Comparison of ENCODE assay signal across 8 cellular contexts in the genomic region with DNA sequence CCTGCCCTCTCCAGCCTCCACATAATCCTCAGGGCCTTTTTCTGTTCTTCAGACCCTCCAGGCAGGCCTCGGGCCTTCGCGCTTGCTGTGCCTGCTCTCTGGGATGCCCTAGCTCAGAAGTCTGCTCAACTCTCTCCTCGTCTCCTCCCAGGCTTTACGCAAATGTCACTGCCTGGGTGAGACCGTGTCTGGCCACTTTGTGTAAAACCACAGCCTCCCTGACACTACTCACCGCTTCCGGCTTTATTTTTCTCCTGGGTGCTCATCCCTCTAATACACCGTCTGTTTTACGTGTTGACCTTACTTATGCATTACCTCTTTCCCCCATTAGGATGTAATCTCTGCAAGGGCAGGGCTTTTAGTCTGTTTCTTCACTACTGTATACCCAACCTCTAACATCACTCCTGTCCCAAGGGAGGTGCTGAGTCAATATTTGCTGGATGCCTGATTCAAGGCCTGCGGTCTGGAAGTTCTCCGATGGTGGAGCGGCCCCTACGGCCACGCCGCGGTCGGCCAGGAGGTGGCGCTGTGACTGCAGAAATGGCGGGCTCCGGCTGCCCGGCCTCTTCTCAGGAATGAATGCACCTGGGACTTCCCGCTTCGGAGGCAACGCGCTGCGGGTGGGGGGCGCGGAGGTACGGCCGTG. TPM values are rescaled to one million over a fixed set of nuclear protein-coding genes. Genes with fewer than 3 reads are reported as not detected.
DNase-seq lines count a peak whose midpoint lies in the region; ATAC-seq and TF ChIP-seq lines count a peak whose summit lies in the region.

No MANE protein-coding gene starts in this region.

- H3K4me3 ChIP-seq in HUES48 (ENCODE audit: low read depth, low read length) (peak overlapping the region; percentile 43; the same call in 1 of the 2 replicates), mucosa of descending colon (no peak overlapping the region)

- no peaks in the 10 kb centered on the region for H3K9me3 ChIP-seq in HUES48 (ENCODE audit: control insufficient read depth, insufficient read depth, low read length)
- no peaks in the 10 kb centered on the region for H3K9me3 ChIP-seq in mucosa of descending colon

- TF ChIP-seq CTCF in GM12873 (IDR thresholded peaks at IDR 0.05; ENCODE audit: insufficient read depth, low read depth, low read length, missing control alignments) (peak; percentile 92), mucosa of descending colon (IDR thresholded peaks at IDR 0.05) (peak; percentile 85)

- H3K9ac ChIP-seq in HUES48 (ENCODE audit: low read depth, low read length), result no peak overlapping the region

- peaks cover 5% of the 10 kb centered on the region for H3K27me3 ChIP-seq in HUES48 (ENCODE audit: control insufficient read depth, insufficient read depth, low read length)

- H3K4me1 ChIP-seq in HUES48 (ENCODE audit: control insufficient read depth, insufficient read depth, low read length), result no peaks in the 10 kb centered on the region
- no peaks in the 10 kb centered on the region for H3K4me1 ChIP-seq in mucosa of descending colon (ENCODE audit: low read depth)

- peak; percentile 94 for ATAC-seq in mucosa of descending colon
- ATAC-seq in HG03039 (IDR thresholded peaks at IDR 0.05; ENCODE audit: unreplicated experiment), result no peak

- no peaks in the 10 kb centered on the region for H3K36me3 ChIP-seq in HUES48 (ENCODE audit: control insufficient read depth, insufficient read depth, low read length)
- H3K36me3 ChIP-seq in mucosa of descending colon (ENCODE audit: low read depth), result no peaks in the 10 kb centered on the region

- intact Hi-C loops in mucosa of descending colon (cut with DNase I, micrococcal nuclease), result loop anchor here (5.0 to 10.0 kb wide), 2 partner anchors 624 to 626 kb away; no protein-coding TSS in a partner anchor

- H3K27ac ChIP-seq in HUES48 (ENCODE audit: low read depth, low read length) (no peak overlapping the region), epithelial cell of prostate (no peak overlapping the region)

- DNase-seq in NOMO-1 treated with dmso at 0.1 percent for 144 hours (lab: John Stamatoyannopoulos, UW; ENCODE audit: unreplicated experiment) (peak; percentile 14), activated T-cell treated with anti-CD3 and anti-CD28 coated beads for 1 hour (ENCODE audit: low read depth) (peak; percentile 54), epithelial cell of prostate (ENCODE audit: low read depth, low spot score) (peak; percentile 84), mucosa of descending colon (peak; percentile 73 to 88 (median 88))
- peak; percentile 93 for DNase-seq in stimulated activated CD8-positive, alpha-beta memory T cell treated with anti-CD3 and anti-CD28 coated beads, Interleukin-4, amount 100 ng/mL, for 48 hours

RNA-seq across cellular contexts. Expression of a gene that starts 58.2 kb away (rescaled TPM):
- 10 to 100 TPM in 2 of 3 donors, 1 to 10 TPM in 1; 2.8 to 32.5 (median 28.3) TPM for total RNA-seq in mucosa of descending colon

Comparison
In these comparisons a context has a peak if more than half of its experiments do, and no peak if none do; other contexts are left out.
1. DNase-seq: peak in every context shown above with its lines; median percentile 93 in stimulated activated CD8-positive, alpha-beta memory T cell treated with anti-CD3 and anti-CD28 coated beads, Interleukin-4, amount 100 ng/mL, for 48 hours; 88 in mucosa of descending colon; 84 in epithelial cell of prostate; 54 in activated T-cell treated with anti-CD3 and anti-CD28 coated beads for 1 hour; 14 in NOMO-1 treated with dmso at 0.1 percent for 144 hours.